ENCODE assay signal across 17 cellular contexts in the genomic region with DNA sequence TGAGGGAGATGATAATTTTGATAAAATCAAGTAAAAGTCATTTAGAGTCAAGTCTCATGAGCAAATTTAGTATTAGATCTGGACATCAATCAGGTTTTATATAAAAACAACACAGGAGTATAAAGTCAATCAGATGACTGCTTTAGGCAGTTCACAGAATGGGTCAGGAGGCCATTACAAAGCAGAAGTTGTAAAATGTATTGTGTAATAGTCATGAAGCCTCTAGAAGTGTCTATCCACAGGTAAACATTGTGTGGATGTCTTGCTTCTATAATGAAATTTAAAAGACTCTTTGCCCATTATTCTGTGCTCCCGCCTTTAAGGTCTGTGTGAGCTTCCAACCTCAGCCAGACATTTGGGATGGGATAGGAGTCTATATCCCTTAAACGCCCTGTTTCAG.
"Had no signal": no experiment of that assay in that cellular context is flagged by ENCODE, and none has a peak within 500 bp of the region (broad histone marks: within the 10 kb centered on the region; RNA-seq: fewer than 3 reads in every experiment).

No MANE protein-coding gene starts in this region.

- FAIRE-seq: astrocyte, endometrium, small intestine had no signal

- H3K27ac ChIP-seq: left ventricle myocardium inferior, suprapubic skin had no signal

- DNase-seq: activated CD4-positive, alpha-beta memory T cell treated with anti-CD3 and anti-CD28 coated beads for 36 hours; activated CD4-positive, alpha-beta T cell treated with anti-CD3 and anti-CD28 coated beads for 36 hours; activated CD8-positive, alpha-beta memory T cell treated with anti-CD3 and anti-CD28 coated beads, Interleukin-2, amount 10 ng/mL, durations not matched to agents 7 days and 5 days; activated naive CD4-positive, alpha-beta T cell treated with anti-CD3 and anti-CD28 coated beads for 36 hours; activated naive CD8-positive, alpha-beta T cell treated with anti-CD3 and anti-CD28 coated beads, Interleukin-2, amount 50 U/mL, for 24 hours; activated T-cell treated with anti-CD3 and anti-CD28 coated beads, Interleukin-2, amount 50 U/mL, for 1 hour; left ventricle myocardium inferior; natural killer cell; posterior cingulate gyrus; right cardiac atrium; small intestine; stimulated activated CD4-positive, alpha-beta T cell treated with anti-CD3 and anti-CD28 coated beads, Interleukin-4, amount 100 ng/mL, for 24 hours; stimulated activated naive CD4-positive, alpha-beta T cell treated with Interleukin-2 at 50 U/mL for 16 hours; T-helper 17 cell had no signal
